1 cellular context compared by ENCODE assay signal in genomic region chr1:240524356-240525071, GRCh38.
A peak's percentile ranks its signal among the peaks of the same experiment; 100 is the strongest.
TF ChIP-seq lines count a peak whose summit lies in the region.

No MANE protein-coding gene starts in this region.

TF ChIP-seq in GM12878, 131 proteins besides CTCF, POLR2A, EP300 and RAD21:
- no peak for TF ChIP-seq ZNF687 (IDR thresholded peaks at IDR 0.05)
- TF ChIP-seq, protein P1, sequence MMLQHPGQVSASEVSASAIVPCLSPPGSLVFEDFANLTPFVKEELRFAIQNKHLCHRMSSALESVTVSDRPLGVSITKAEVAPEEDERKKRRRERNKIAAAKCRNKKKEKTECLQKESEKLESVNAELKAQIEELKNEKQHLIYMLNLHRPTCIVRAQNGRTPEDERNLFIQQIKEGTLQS (IDR thresholded peaks at IDR 0.05; ENCODE audit: borderline replicate concordance, extremely low read depth, low read depth, low read length), result no peak
- TF ChIP-seq MEF2B (IDR thresholded peaks at IDR 0.05; ENCODE audit: partially characterized antibody, poor library complexity, severe bottlenecking), result peak; percentile 45
